ENCODE assay signal across 15 cellular contexts in genomic region chr3:151382671-151383070, GRCh38. TPM values are rescaled to one million over a fixed set of nuclear protein-coding genes. Genes with fewer than 3 reads are reported as not detected.
DNase-seq lines count a peak whose midpoint lies in the region; ATAC-seq and TF ChIP-seq lines count a peak whose summit lies in the region.
"Had no signal": no experiment of that assay in that cellular context is flagged by ENCODE, and none has a peak within 500 bp of the region (broad histone marks: within the 10 kb centered on the region; RNA-seq: fewer than 3 reads in every experiment).

No MANE protein-coding gene starts in this region.

- H3K4me3 ChIP-seq in Peyer's patch (no peak overlapping the region), spleen (peak overlapping the region in 1 of 8 donors; percentile 47)
- H3K4me3 ChIP-seq: pancreas, SJCRH30, vagina had no signal

- intact Hi-C loops in spleen (cut with DNase I; ENCODE audit: low total_unique reads): no loop called here

- TF ChIP-seq CTCF in Peyer's patch (IDR thresholded peaks at IDR 0.05): no peak
- no peak for TF ChIP-seq CTCF in spleen (IDR thresholded peaks at IDR 0.05 in 8 of 11, conservative IDR thresholded peaks at IDR 0.05 in 3 of 11)

- H3K4me1 ChIP-seq in Peyer's patch (peaks cover 0 to 12% (median 3%) of the 10 kb centered on the region in 4 donors), spleen (peaks cover 0 to 67% (median 45%) of the 10 kb centered on the region in 6 donors)
- H3K4me1 ChIP-seq: pancreas, SJCRH30, vagina had no signal

- DNase-seq in Peyer's patch: no peak
- DNase-seq in spleen: no peak
- DNase-seq in activated T-cell treated with anti-CD3 and anti-CD28 coated beads, Interleukin-2, amount 50 U/mL, for 1 hour: no peak
- DNase-seq in NCI-H187 (lab: John Stamatoyannopoulos, UW): no peak
- no peak for DNase-seq in RKO (ENCODE audit: low spot score)
- DNase-seq: NCI-H2029, pancreas, SJCRH30 had no signal

- ATAC-seq in GM19043 (IDR thresholded peaks at IDR 0.05; ENCODE audit: low read depth, unreplicated experiment): peak; percentile 31
- peak; percentile 35 for ATAC-seq in HG02763 (IDR thresholded peaks at IDR 0.05; ENCODE audit: unreplicated experiment)
- no peak for ATAC-seq in HG03521 (IDR thresholded peaks at IDR 0.05; ENCODE audit: unreplicated experiment)
- ATAC-seq: pancreas had no signal

- H3K27me3 ChIP-seq in Peyer's patch (no peaks in the 10 kb centered on the region), spleen (replicated peaks in 1 of 7) (no peaks in the 10 kb centered on the region)
- H3K27me3 ChIP-seq: pancreas, SJCRH30, vagina had no signal

- H3K36me3 ChIP-seq in Peyer's patch (no peaks in the 10 kb centered on the region), spleen (no peaks in the 10 kb centered on the region)
- H3K36me3 ChIP-seq: pancreas, SJCRH30, vagina had no signal

- H3K9me3 ChIP-seq in Peyer's patch: no peaks in the 10 kb centered on the region
- H3K9me3 ChIP-seq in spleen: no peaks in the 10 kb centered on the region
- H3K9me3 ChIP-seq: pancreas, SJCRH30, vagina had no signal

- 59 to 72% (median 68%) methylated on average over 5 of the region's 5 CpGs for WGBS in spleen, 5 donors

- H3K27ac ChIP-seq in Peyer's patch: peak overlapping the region; percentile 9 to 44 (median 34)
- peak overlapping the region in 7 of 8 donors; percentile 32 to 84 (median 73) for H3K27ac ChIP-seq in spleen
- H3K27ac ChIP-seq: pancreas, SJCRH30, vagina had no signal

- no peak for TF ChIP-seq POLR2A in Peyer's patch (IDR thresholded peaks at IDR 0.05)
- TF ChIP-seq POLR2A in spleen (IDR thresholded peaks at IDR 0.05): no peak

RNA-seq across cellular contexts. Expression of gene P2RY12, which starts 1.9 kb away (rescaled TPM):
- total RNA-seq in Peyer's patch (1 to 10 TPM in 2 of 4 donors, not detected in 2; 1.7 to 3.3 TPM), spleen (10 to 100 TPM in 3 of 7 donors, 1 to 10 TPM in 4; 5.9 to 19.2 (median 7.5) TPM)
- 1 to 10 TPM in 2 of 3 donors, under 1 TPM in 1; 0.78 to 2.9 (median 2.0) TPM for polyA plus RNA-seq in spleen
- total RNA-seq: activated CD8-positive, alpha-beta memory T cell treated with anti-CD3 and anti-CD28 coated beads for 36 hours; epithelial cell of proximal tubule; SJCRH30 had no signal
- polyA plus RNA-seq: keratinocyte had no signal

RNA-seq across cellular contexts. Expression of gene P2RY13, which starts 53.3 kb away (rescaled TPM):
- total RNA-seq in Peyer's patch (1 to 10 TPM in 1 of 4 donors, under 1 TPM in 1, not detected in 2; 0.67 to 1.7 TPM), spleen (10 to 100 TPM; 36.1 to 78.3 (median 48.9) TPM)
- polyA plus RNA-seq in spleen: 10 to 100 TPM in 1 of 3 donors, 1 to 10 TPM in 2; 7.1 to 11.6 (median 9.6) TPM
- total RNA-seq: activated CD8-positive, alpha-beta memory T cell treated with anti-CD3 and anti-CD28 coated beads for 36 hours; epithelial cell of proximal tubule; SJCRH30 had no signal
- polyA plus RNA-seq: keratinocyte had no signal

Comparison
In these comparisons a context has a peak if more than half of its experiments do, and no peak if none do; other contexts are left out.
1. RNA of gene P2RY13, which starts 53.3 kb away (total RNA-seq): 36.1 to 78.3 TPM in spleen; 0.67 to 1.7 TPM in Peyer's patch; every median in the first group is over 10 times any median in the second.